11 cellular contexts compared by ENCODE assay signal in genomic region chr12:104477812-104478388, GRCh38. TPM values are rescaled to one million over a fixed set of nuclear protein-coding genes. Genes with fewer than 3 reads are reported as not detected.
DNase-seq lines count a peak whose midpoint lies in the region; ATAC-seq, FAIRE-seq and TF ChIP-seq lines count a peak whose summit lies in the region.
"Had no signal": no experiment of that assay in that cellular context is flagged by ENCODE, and none has a peak within 500 bp of the region (broad histone marks: within the 10 kb centered on the region; RNA-seq: fewer than 3 reads in every experiment).

No MANE protein-coding gene starts in this region.

- no peak for TF ChIP-seq RAD21 in GM12878 (IDR thresholded peaks at IDR 0.05; ENCODE audit: insufficient read depth, low read depth, low read length)

- SMC1A ChIA-PET in GM12878 (lab: Charles Lee; ENCODE audit: uncharacterized antibody, unreplicated experiment) = interaction anchor here (0.9 to 4.2 kb wide), 32 partner anchors 9 to 221 kb away, joined by 3 to 65 read pairs (median 4); no protein-coding TSS in a partner anchor

- intact Hi-C loops in GM12878 (cut with micrococcal nuclease; ENCODE audit: unreplicated experiment) (loop anchor here (2.0 to 5.0 kb wide), 3 partner anchors 15 to 104 kb away; no protein-coding TSS in a partner anchor), left colon (cut with DNase I, micrococcal nuclease) (no loop called here), aorta (cut with DNase I) (no loop called here)

- peak overlapping the region; percentile 88 for H3K4me2 ChIP-seq in GM12878 (ENCODE audit: control insufficient read depth, insufficient read depth)

- POLR2A ChIA-PET in GM12878 (lab: Charles Lee) = interaction anchor here (0.9 to 3.3 kb wide), 18 partner anchors 9 to 194 kb away, joined by 3 to 29 read pairs (median 4); partner anchors contain the start of gene CHST11

- in situ Hi-C loops in GM12878 (cut with MboI) = no loop called here

- H3K27ac Mint-ChIP-seq in stimulated activated naive B cell treated with anti-CD40 and anti-IgM and Interleukin-4, amounts not matched to agents 10 μg/mL and 1 μg/mL and 100 μg/mL, for 72 hours = peak overlapping the region; percentile 94
- H3K27ac Mint-ChIP-seq: nephron had no signal

- H3K36me3 ChIP-seq in GM12878 (ENCODE audit: control insufficient read depth in 2 of 2, insufficient read depth in 2 of 2, low read length in 1 of 2) = peaks cover 0 to 8% of the 10 kb centered on the region in 2 experiments; a peak in 2 of 4 replicates
- H3K36me3 ChIP-seq in aorta (ENCODE audit: control insufficient read depth in 1 of 2, insufficient read depth in 2 of 2, low read length in 1 of 2) = no peaks in the 10 kb centered on the region

- peaks cover 85% of the 10 kb centered on the region for H3K79me2 ChIP-seq in GM12878 (ENCODE audit: control insufficient read depth, insufficient read depth, low read length)

- TSS peak; percentile 89 for BruUV-seq in GM12878 (replicated peaks; lab: Mats Ljungman, UMichigan)

- no peak for TF ChIP-seq CTCF in GM12878 (IDR thresholded peaks at IDR 0.05 in 2 of 3, conservative IDR thresholded peaks at IDR 0.05 in 1 of 3; ENCODE audit: control insufficient read depth in 2 of 3, extremely low read depth in 1 of 3, insufficient read depth in 1 of 3, low read depth in 3 of 3, low read length in 3 of 3)

- H3K4me3 ChIP-seq in GM12878 (peak overlapping the region; percentile 73), aorta (ENCODE audit: low read length in 2 of 2) (no peak overlapping the region)
- H3K4me3 ChIP-seq: SK-N-MC had no signal

- H3K27me3 Mint-ChIP-seq in activated T-cell treated with anti-CD3 and anti-CD28 coated beads, Interleukin-2, amount 50 U/mL, for 4 hours (ENCODE audit: low read depth) = no peaks in the 10 kb centered on the region
- H3K27me3 Mint-ChIP-seq in stimulated activated naive B cell treated with anti-CD40 and anti-IgM and Interleukin-4, amounts not matched to agents 10 μg/mL and 1 μg/mL and 100 μg/mL, for 72 hours = no peaks in the 10 kb centered on the region

- peak overlapping the region; percentile 81 for H3K4me3 Mint-ChIP-seq in activated T-cell treated with anti-CD3 and anti-CD28 coated beads, Interleukin-2, amount 50 U/mL, for 4 hours
- peak overlapping the region; percentile 80 to 84 for H3K4me3 Mint-ChIP-seq in stimulated activated naive B cell treated with anti-CD40 and anti-IgM and Interleukin-4, amounts not matched to agents 10 μg/mL and 1 μg/mL and 100 μg/mL, for 72 hours
- H3K4me3 Mint-ChIP-seq: nephron had no signal

- RAD21 ChIA-PET in GM12878 (lab: Charles Lee; ENCODE audit: unreplicated experiment) = interaction anchor here (0.7 to 5.8 kb wide), 19 partner anchors 10 to 218 kb away, joined by 3 to 90 read pairs (median 6); partner anchors contain the start of gene CHST11

- no peaks in the 10 kb centered on the region for H3K9me3 Mint-ChIP-seq in activated T-cell treated with anti-CD3 and anti-CD28 coated beads, Interleukin-2, amount 50 U/mL, for 4 hours
- H3K9me3 Mint-ChIP-seq in stimulated activated naive B cell treated with anti-CD40 and anti-IgM and Interleukin-4, amounts not matched to agents 10 μg/mL and 1 μg/mL and 100 μg/mL, for 72 hours = no peaks in the 10 kb centered on the region
- H3K9me3 Mint-ChIP-seq: nephron had no signal

- H3K27me3 ChIP-seq in GM12878 (replicated peaks in 1 of 2; ENCODE audit: control insufficient read depth in 2 of 2, insufficient read depth in 2 of 2, low read length in 1 of 2) (no peaks in the 10 kb centered on the region), aorta (ENCODE audit: control insufficient read depth in 1 of 2, insufficient read depth in 2 of 2, low read length in 1 of 2) (no peaks in the 10 kb centered on the region)

- no peaks in the 10 kb centered on the region for H4K20me1 ChIP-seq in GM12878 (ENCODE audit: control insufficient read depth, insufficient read depth)

- peaks cover 42% of the 10 kb centered on the region for H3K4me1 ChIP-seq in GM12878 (ENCODE audit: control insufficient read depth, insufficient read depth, low read length)
- H3K4me1 ChIP-seq in aorta (ENCODE audit: control insufficient read depth in 1 of 2, insufficient read depth in 2 of 2, low read length in 2 of 2) = no peaks in the 10 kb centered on the region

- peaks cover 86% of the 10 kb centered on the region for H3K4me1 Mint-ChIP-seq in activated T-cell treated with anti-CD3 and anti-CD28 coated beads, Interleukin-2, amount 50 U/mL, for 4 hours (ENCODE audit: low read depth)
- H3K4me1 Mint-ChIP-seq in stimulated activated naive B cell treated with anti-CD40 and anti-IgM and Interleukin-4, amounts not matched to agents 10 μg/mL and 1 μg/mL and 100 μg/mL, for 72 hours = peaks cover 65 to 86% of the 10 kb centered on the region in 2 donors

- H3K27ac ChIP-seq in GM12878 (ENCODE audit: control insufficient read depth, insufficient read depth) (peak overlapping the region; percentile 94), aorta (ENCODE audit: low read depth in 1 of 2, low read length in 2 of 2) (no peak overlapping the region)
- H3K27ac ChIP-seq: SK-N-MC had no signal

- H3K36me3 Mint-ChIP-seq in activated T-cell treated with anti-CD3 and anti-CD28 coated beads, Interleukin-2, amount 50 U/mL, for 4 hours (ENCODE audit: insufficient read depth) = peaks cover 5% of the 10 kb centered on the region
- peaks cover 24 to 41% of the 10 kb centered on the region in 2 donors for H3K36me3 Mint-ChIP-seq in stimulated activated naive B cell treated with anti-CD40 and anti-IgM and Interleukin-4, amounts not matched to agents 10 μg/mL and 1 μg/mL and 100 μg/mL, for 72 hours

- FAIRE-seq in GM12878 (lab: Jason Lieb, UNC) = no peak

- CTCF ChIA-PET in GM12878 (lab: Yijun Ruan, JAX) = interaction anchor here (0.7 to 2.5 kb wide), 11 partner anchors 9 to 221 kb away, joined by 3 to 16 read pairs (median 7); partner anchors contain the start of gene CHST11

- peak overlapping the region; percentile 32 for H2AFZ ChIP-seq in GM12878 (ENCODE audit: control insufficient read depth, low read depth, low read length)

- TF ChIP-seq EP300 in GM12878 (IDR thresholded peaks at IDR 0.05; ENCODE audit: borderline replicate concordance in 1 of 2, control insufficient read depth in 1 of 2, low read depth in 2 of 2, low read length in 2 of 2) = no peak

- DNase-seq in activated T-cell treated with anti-CD3 and anti-CD28 coated beads, Interleukin-2, amount 50 U/mL, for 4 hours = no peak
- no peak for DNase-seq in activated T-cell treated with anti-CD3 and anti-CD28 coated beads, Interleukin-2, amount 50 U/mL, for 48 hours
- DNase-seq in NOMO-1 treated with DMSO at 0.1 percent for 48 hours (lab: John Stamatoyannopoulos, UW; ENCODE audit: unreplicated experiment) (peak; percentile 50), GM12878 (ENCODE audit: low read depth, low spot score) (no peak), left colon (no peak), aorta (no peak)
- DNase-seq in stimulated activated naive B cell treated with anti-CD40 and anti-IgM and Interleukin-4, amounts not matched to agents 10 μg/mL and 1 μg/mL and 100 μg/mL, for 72 hours = no peak
- DNase-seq: NCI-H187 treated with DMSO at 0.1 percent for 48 hours had no signal

- no peak for TF ChIP-seq POLR2A in GM12878 (IDR thresholded peaks at IDR 0.05; ENCODE audit: low read depth, low read length)

- H3K9me3 ChIP-seq in GM12878 (replicated peaks; ENCODE audit: control insufficient read depth, insufficient read depth, low read length) (no peaks in the 10 kb centered on the region; the same call in 2 of the 3 replicates), aorta (ENCODE audit: control insufficient read depth, low read length) (no peaks in the 10 kb centered on the region)

- peak; percentile 15 to 34 for ATAC-seq in activated T-cell treated with anti-CD3 and anti-CD28 coated beads, Interleukin-2, amount 50 U/mL, for 4 hours
- ATAC-seq in GM12878 (peak; percentile 46), left colon (no peak), aorta (ENCODE audit: low FRiP score) (no peak), HG03460 (IDR thresholded peaks at IDR 0.05; ENCODE audit: unreplicated experiment) (no peak)
- ATAC-seq in stimulated activated naive B cell treated with anti-CD40 and anti-IgM and Interleukin-4, amounts not matched to agents 10 μg/mL and 1 μg/mL and 100 μg/mL, for 72 hours (replicated peaks) = peak; percentile 33 to 38

- 0% methylated on average over 3 of the region's 3 CpGs for WGBS in GM12878 (ENCODE audit: insufficient coverage, insufficient replicate concordance, low lambda C conversion rate, missing lambda C conversion rate)
- 90 to 92% methylated on average over 3 of the region's 3 CpGs for WGBS in aorta, 2 donors

- H3K9ac ChIP-seq in GM12878 (ENCODE audit: control insufficient read depth, insufficient read depth, low read length) = peak overlapping the region; percentile 65

TF ChIP-seq in GM12878, 131 proteins besides CTCF, POLR2A, EP300 and RAD21 (continues in another document):
- TF ChIP-seq YY1 (IDR thresholded peaks at IDR 0.05; ENCODE audit: low read depth, low read length) = 0 out of 2 replicates have a peak, but pooled peaks have one; percentile 12

RNA-seq across cellular contexts. Expression of gene CHST11, which starts 21.2 kb away (rescaled TPM):
- total RNA-seq in activated T-cell treated with anti-CD3 and anti-CD28 coated beads, Interleukin-2, amount 50 U/mL, for 4 hours = 10 to 100 TPM; 40.5 to 70.7 (median 61.7) TPM
- total RNA-seq in GM12878 (2013; cell fraction: nucleolus; rRNA removed) = 76.7 and 93.6 TPM in 2 replicates
- total RNA-seq in GM12878 (2014; rRNA removed) (19.9 and 23.8 TPM in 2 replicates), GM12878 (2014; rRNA removed; fragmentation: Illumina TruSeq; extraction: Trizol) (12.3 and 13.0 TPM in 2 replicates), GM12878 (2021) (34.8 and 38.1 TPM in 2 replicates), left colon (1 to 10 TPM; 3.4 to 4.4 TPM), aorta (10 to 100 TPM; 27.2 to 31.0 TPM)
- 6.0 TPM for polyA plus RNA-seq in GM12878 (2011; ENCODE audit: low read depth)
- polyA plus RNA-seq in GM12878 (2011; rRNA removed) (20.0 and 25.7 TPM in 2 replicates), GM12878 (2014; fragmentation: Illumina TruSeq; extraction: Trizol) (12.5 and 13.4 TPM in 2 replicates), GM12878 (2014; fragmentation: Nextera tagmentation; extraction: Ambion mirVana) (1 to 10 TPM; 1.9 to 2.5 TPM), GM12878 (2014; rRNA removed) (11.3 and 23.1 TPM in 2 replicates), GM12878 (2016; fragmentation: Nextera tagmentation; extraction: Ambion mirVana) (10 to 100 TPM; 20.9 to 24.6 TPM), aorta (1 to 10 TPM; 2.1 to 4.2 TPM)
- 46.8 and 64.2 TPM in 2 replicates for polyA plus RNA-seq in GM12878 (2011; cell fraction: cytosol; rRNA removed)
- polyA plus RNA-seq in GM12878 (2011; cell fraction: nucleus; rRNA removed) = 21.6 and 29.7 TPM in 2 replicates
- polyA plus RNA-seq in GM12878 (2012) = 11.8 and 12.6 TPM in 2 replicates
- polyA minus RNA-seq in GM12878 (2011; rRNA and poly(A)+ RNA removed) = 36.6 and 44.7 TPM in 2 replicates
- 11.2 and 11.3 TPM in 2 replicates for polyA minus RNA-seq in GM12878 (2011; cell fraction: cytosol; rRNA and poly(A)+ RNA removed)
- 25.5 and 48.1 TPM in 2 replicates for polyA minus RNA-seq in GM12878 (2011; cell fraction: nucleus; rRNA and poly(A)+ RNA removed)

Comparison
In these comparisons a context has a peak if more than half of its experiments do, and no peak if none do; other contexts are left out.
1. ATAC-seq: peak in activated T-cell treated with anti-CD3 and anti-CD28 coated beads, Interleukin-2, amount 50 U/mL, for 4 hours (2 of 2), GM12878 (single experiment) and stimulated activated naive B cell treated with anti-CD40 and anti-IgM and Interleukin-4, amounts not matched to agents 10 μg/mL and 1 μg/mL and 100 μg/mL, for 72 hours (2 of 2); none in left colon (single experiment), aorta (single experiment) and HG03460 (single experiment).